In genomic region chr3:73332558-73332957, GRCh38 we compare ENCODE assay signal across 21 cellular contexts.
"Had no signal": no experiment of that assay in that cellular context is flagged by ENCODE, and none has a peak within 500 bp of the region (broad histone marks: within the 10 kb centered on the region; RNA-seq: fewer than 3 reads in every experiment).

No MANE protein-coding gene starts in this region.

- H3K4me1 ChIP-seq: adrenal gland, ascending aorta, left lung, upper lobe of left lung had no signal

- H3K27me3 ChIP-seq: adrenal gland, ascending aorta, dorsolateral prefrontal cortex, hepatocyte, left lung, upper lobe of left lung had no signal

- ATAC-seq: activated T-helper 17 cell treated with anti-CD3 and anti-CD28 coated beads, Interleukin-2, amount 50 U/mL, for 72 hours; effector memory CD8-positive, alpha-beta T cell; esophagus mucosa; left lung; natural killer cell; WTC11 had no signal

- H3K4me3 ChIP-seq: adrenal gland, ascending aorta, dorsolateral prefrontal cortex, hepatocyte, left lung, lung, upper lobe of left lung had no signal

- H3K36me3 ChIP-seq: adrenal gland, ascending aorta, left lung, upper lobe of left lung had no signal

- H3K9me3 ChIP-seq: adrenal gland, ascending aorta, left lung, upper lobe of left lung had no signal

- H3K27ac ChIP-seq: adrenal gland, ascending aorta, dorsolateral prefrontal cortex, hepatocyte, left lung, upper lobe of left lung had no signal

- DNase-seq: activated naive CD4-positive, alpha-beta T cell; activated T-cell treated with anti-CD3 and anti-CD28 coated beads, Interleukin-2, amount 50 U/mL, for 1 hour; adrenal gland; central memory CD4-positive, alpha-beta T cell; dorsolateral prefrontal cortex; effector memory CD8-positive, alpha-beta T cell; glutamatergic neuron; kidney glomerular epithelial cell; left lung; natural killer cell; retina; stimulated activated CD4-positive, alpha-beta T cell treated with anti-CD3 and anti-CD28 coated beads, Interleukin-2, amount 100 ng/mL, for 48 hours; stimulated activated naive CD4-positive, alpha-beta T cell; T-helper 9 cell; upper lobe of left lung had no signal
